In the genomic region with DNA sequence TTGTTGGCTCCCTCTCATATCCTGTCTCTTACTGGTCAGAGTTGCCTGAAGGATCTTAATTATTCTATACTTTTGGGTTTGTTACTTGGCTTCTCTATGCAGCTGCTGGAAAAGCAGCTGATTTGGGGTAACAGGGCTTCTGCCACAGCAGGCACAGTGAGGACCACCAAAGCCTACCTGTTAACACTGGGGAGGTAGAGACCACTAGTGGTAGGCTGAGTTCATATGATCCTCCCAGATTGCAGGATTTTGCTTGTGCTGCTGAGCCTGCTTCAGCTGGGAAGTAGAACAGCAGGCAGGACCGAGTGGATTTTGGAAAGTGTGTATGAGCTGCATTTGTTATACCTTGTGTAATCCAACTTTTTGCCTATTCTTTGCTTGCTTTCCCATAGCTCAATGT, we compare ENCODE assay signal across 16 cellular contexts. TPM values are rescaled to one million over a fixed set of nuclear protein-coding genes. Genes with fewer than 3 reads are reported as not detected.
DNase-seq lines count a peak whose midpoint lies in the region; ATAC-seq, FAIRE-seq and TF ChIP-seq lines count a peak whose summit lies in the region.
"Had no signal": no experiment of that assay in that cellular context is flagged by ENCODE, and none has a peak within 500 bp of the region (broad histone marks: within the 10 kb centered on the region; RNA-seq: fewer than 3 reads in every experiment).

No MANE protein-coding gene starts in this region.

- H3K4me2 ChIP-seq in OCI-LY1 (ENCODE audit: low read length) (no peak overlapping the region), K562 (ENCODE audit: insufficient read depth, low read length) (no peak overlapping the region), neural progenitor cell (no peak overlapping the region)
- H3K4me2 ChIP-seq: KMS-11 had no signal

- H2AFZ ChIP-seq in OCI-LY1 (ENCODE audit: low read length), result no peak overlapping the region
- no peak overlapping the region for H2AFZ ChIP-seq in K562 (ENCODE audit: low read depth, low read length)
- no peak overlapping the region for H2AFZ ChIP-seq in neural progenitor cell (replicated peaks)
- H2AFZ ChIP-seq: GM23248 had no signal

- H3K79me2 ChIP-seq in OCI-LY1 (ENCODE audit: insufficient read depth, low read length) (peaks cover 15% of the 10 kb centered on the region; the same call in 1 of the 2 replicates), K562 (ENCODE audit: control insufficient read depth, insufficient read depth, low read length) (peaks cover 93% of the 10 kb centered on the region), neural progenitor cell (ENCODE audit: low read depth) (peaks cover 97% of the 10 kb centered on the region)

- no peak for TF ChIP-seq RAD21 in K562 (CRISPR knock-in tag; conservative IDR thresholded peaks at IDR 0.05 in 1 of 2, IDR thresholded peaks at IDR 0.05 in 1 of 2)

- in situ Hi-C loops in K562 (cut with MboI), result no loop called here

- H3K27ac ChIP-seq in OCI-LY1 (ENCODE audit: low read depth, low read length, poor library complexity, severe bottlenecking) (no peak overlapping the region), K562 (ENCODE audit: extremely low read depth, low read depth, low read length) (0 out of 3 replicates have a peak overlapping the region, but pooled peaks have one; percentile 19), neural progenitor cell (peak overlapping the region; percentile 44)
- H3K27ac ChIP-seq: GM23248, KMS-11, RWPE1 had no signal

- POLR2A ChIA-PET in K562 (lab: Yijun Ruan, JAX), result interaction anchor here (0.9 to 2.0 kb wide), 4 partner anchors 10 to 102 kb away, joined by 3 to 7 read pairs (median 4); no protein-coding TSS in a partner anchor

- H3K27me3 ChIP-seq in OCI-LY1 (ENCODE audit: insufficient read depth, low read length) (no peaks in the 10 kb centered on the region), K562 (ENCODE audit: control insufficient read depth in 2 of 2, insufficient read depth in 2 of 2, low read length in 2 of 2) (no peaks in the 10 kb centered on the region), neural progenitor cell (no peaks in the 10 kb centered on the region)
- H3K27me3 ChIP-seq: MG63 had no signal

- H3K9me3 ChIP-seq in OCI-LY1 (ENCODE audit: low read length), result no peaks in the 10 kb centered on the region
- H3K9me3 ChIP-seq in K562 (replicated peaks; ENCODE audit: control insufficient read depth, insufficient read depth, low read depth, low read length), result no peaks in the 10 kb centered on the region
- no peaks in the 10 kb centered on the region for H3K9me3 ChIP-seq in neural progenitor cell (ENCODE audit: low read depth)
- H3K9me3 ChIP-seq: MG63 had no signal

- no TSS peak for BruUV-seq in K562 (replicated peaks; lab: Mats Ljungman, UMichigan)

- no peak overlapping the region for H3K4me3 ChIP-seq in OCI-LY1 (ENCODE audit: low read depth, low read length, poor library complexity, severe bottlenecking)
- H3K4me3 ChIP-seq in K562, result no peak overlapping the region
- H3K4me3 ChIP-seq in neural progenitor cell, result no peak overlapping the region
- H3K4me3 ChIP-seq: GM23248, MG63 had no signal

- no peak overlapping the region for H3K9ac ChIP-seq in OCI-LY1 (ENCODE audit: low read length)
- H3K9ac ChIP-seq in K562 (ENCODE audit: insufficient read depth in 1 of 2, low read depth in 2 of 2, low read length in 2 of 2), result peak overlapping the region in 1 of 2 experiments; percentile 43; a peak in 1 of 4 replicates
- no peak overlapping the region for H3K9ac ChIP-seq in neural progenitor cell
- H3K9ac ChIP-seq: GM23248, KMS-11 had no signal

- H3K4me1 ChIP-seq in OCI-LY1 (ENCODE audit: insufficient read depth, low read length, severe bottlenecking) (no peaks in the 10 kb centered on the region), K562 (replicated peaks in 1 of 2; ENCODE audit: control insufficient read depth in 2 of 2, insufficient read depth in 2 of 2, low read length in 2 of 2) (peaks cover 23 to 36% of the 10 kb centered on the region in 2 experiments), neural progenitor cell (peaks cover 32% of the 10 kb centered on the region)

- H3K36me3 ChIP-seq in OCI-LY1 (ENCODE audit: insufficient read depth, low read length) (peaks cover 3% of the 10 kb centered on the region; the same call in 1 of the 2 replicates), K562 (ENCODE audit: control insufficient read depth, insufficient read depth, low read length) (peaks cover 41% of the 10 kb centered on the region; the same call in 2 of the 3 replicates), neural progenitor cell (no peaks in the 10 kb centered on the region)
- H3K36me3 ChIP-seq: MG63 had no signal

- H3K9me2 ChIP-seq in OCI-LY1 (ENCODE audit: low read depth, low read length), result no peaks in the 10 kb centered on the region

- ATAC-seq in activated T-cell treated with anti-CD3 and anti-CD28 coated beads, Interleukin-2, amount 50 U/mL, for 72 hours (replicated peaks in 1 of 2), result no peak
- ATAC-seq in K562 (no peak), GM18909 (IDR thresholded peaks at IDR 0.05; ENCODE audit: poor library complexity, unreplicated experiment) (no peak), GM21576 (IDR thresholded peaks at IDR 0.05; ENCODE audit: unreplicated experiment) (no peak)

- H3K27me3 Mint-ChIP-seq in activated T-cell treated with anti-CD3 and anti-CD28 coated beads, Interleukin-2, amount 50 U/mL, for 72 hours (ENCODE audit: low read depth), result no peaks in the 10 kb centered on the region
- H3K27me3 Mint-ChIP-seq in neural progenitor cell (ENCODE audit: insufficient read depth, low read depth), result no peaks in the 10 kb centered on the region

- H4K20me1 ChIP-seq in OCI-LY1 (ENCODE audit: insufficient read depth, low read length) (no peaks in the 10 kb centered on the region), K562 (replicated peaks; ENCODE audit: control insufficient read depth, insufficient read depth, low read length) (peaks cover 10% of the 10 kb centered on the region; the same call in 1 of the 2 replicates), neural progenitor cell (ENCODE audit: low read depth) (peaks cover 67% of the 10 kb centered on the region)

- intact Hi-C loops in K562 (cut with micrococcal nuclease), result no loop called here

- no peak for TF ChIP-seq EP300 in K562 (IDR thresholded peaks at IDR 0.05; ENCODE audit: low read length)

- CTCF ChIA-PET in K562 (lab: Yijun Ruan, JAX; ENCODE audit: low intra/inter-chr PET ratio), result no interaction called here

- H3K4me1 Mint-ChIP-seq in activated T-cell treated with anti-CD3 and anti-CD28 coated beads, Interleukin-2, amount 50 U/mL, for 72 hours (ENCODE audit: low read depth), result peaks cover 30% of the 10 kb centered on the region
- peaks cover 36% of the 10 kb centered on the region for H3K4me1 Mint-ChIP-seq in neural progenitor cell

- H3K9me3 Mint-ChIP-seq in activated T-cell treated with anti-CD3 and anti-CD28 coated beads, Interleukin-2, amount 50 U/mL, for 72 hours, result no peaks in the 10 kb centered on the region
- no peaks in the 10 kb centered on the region for H3K9me3 Mint-ChIP-seq in neural progenitor cell

- TF ChIP-seq POLR2A in K562 (conservative IDR thresholded peaks at IDR 0.05), result no peak

- H3K36me3 Mint-ChIP-seq in activated T-cell treated with anti-CD3 and anti-CD28 coated beads, Interleukin-2, amount 50 U/mL, for 72 hours (ENCODE audit: insufficient read depth in 2 of 2), result peaks cover 0 to 2% of the 10 kb centered on the region in 2 donors
- H3K36me3 Mint-ChIP-seq in neural progenitor cell, result peaks cover 3% of the 10 kb centered on the region

- H3K27ac Mint-ChIP-seq in activated T-cell treated with anti-CD3 and anti-CD28 coated beads, Interleukin-2, amount 50 U/mL, for 72 hours, result peak overlapping the region; percentile 25
- H3K27ac Mint-ChIP-seq in neural progenitor cell, result no peak overlapping the region

- FAIRE-seq in K562 (lab: Jason Lieb, UNC), result no peak

- H3F3A ChIP-seq in OCI-LY1 (ENCODE audit: insufficient read depth, low read length) (no peaks in the 10 kb centered on the region), neural progenitor cell (ENCODE audit: low read depth) (peaks cover 53% of the 10 kb centered on the region)

- no peaks in the 10 kb centered on the region for H3K9me1 ChIP-seq in K562 (ENCODE audit: control insufficient read depth, insufficient read depth, low read length)

- H3K4me3 Mint-ChIP-seq in activated T-cell treated with anti-CD3 and anti-CD28 coated beads, Interleukin-2, amount 50 U/mL, for 72 hours, result no peak overlapping the region
- H3K4me3 Mint-ChIP-seq in neural progenitor cell, result no peak overlapping the region

- TF ChIP-seq CTCF in OCI-LY1 (IDR thresholded peaks at IDR 0.05; ENCODE audit: low read length) (peak; percentile 12; the same call in 1 of the 2 replicates), K562 (IDR thresholded peaks at IDR 0.05 in 2 of 3, conservative IDR thresholded peaks at IDR 0.05 in 1 of 3; ENCODE audit: insufficient read depth in 2 of 3, low read depth in 1 of 3, low read length in 3 of 3) (0 out of 6 replicates have a peak, but pooled peaks of 1 of the 3 experiments have one; percentile 2), neural progenitor cell (IDR thresholded peaks at IDR 0.05) (peak; percentile 11)

- DNase-seq in activated T-cell treated with anti-CD3 and anti-CD28 coated beads, Interleukin-2, amount 50 U/mL, for 72 hours, result no peak
- DNase-seq in activated T-cell treated with anti-CD3 and anti-CD28 coated beads for 4 hours (no peak), K562 (ENCODE audit: extremely low read depth in 1 of 4, low spot score in 3 of 4) (no peak), neural progenitor cell (ENCODE audit: low spot score) (no peak), OCI-M2 (lab: John Stamatoyannopoulos, UW; ENCODE audit: unreplicated experiment) (no peak)
- DNase-seq: C1 segment of cervical spinal cord, GM23248, MG63, NCI-H1092 treated with DMSO at 0.1 percent for 48 hours, NCI-H1694, NCI-H748 treated with DMSO at 0.1 percent for 48 hours had no signal

- WGBS in K562 (ENCODE audit: insufficient coverage, low coverage, missing lambda C conversion rate), result 55% methylated on average over 1 of the region's 1 CpG

RNA-seq across cellular contexts. Expression of gene RCOR1, which starts 34.1 kb away (rescaled TPM):
- 10 to 100 TPM; 19.5 to 21.3 TPM for total RNA-seq in activated T-cell treated with anti-CD3 and anti-CD28 coated beads, Interleukin-2, amount 50 U/mL, for 72 hours
- total RNA-seq in K562 (2011; cell fraction: chromatin; rRNA removed; ENCODE audit: low replicate concordance), result 52.9 and 97.1 TPM in 2 replicates
- 37.2 and 37.4 TPM in 2 replicates for total RNA-seq in K562 (2011; cell fraction: nucleolus; rRNA removed)
- total RNA-seq in K562 (2011; cell fraction: nucleoplasm; rRNA removed), result 55.9 and 83.7 TPM in 2 replicates
- total RNA-seq in K562 (2014; rRNA removed), result 12.8 and 14.5 TPM in 2 replicates
- total RNA-seq in K562 (2014; rRNA removed; fragmentation: Illumina TruSeq; extraction: Trizol), result 28.4 and 34.6 TPM in 2 replicates
- total RNA-seq in K562 (2015; rRNA removed; fragmentation: Illumina TruSeq; extraction: Trizol), result 20.9 and 21.6 TPM in 2 replicates
- 39.9 and 47.9 TPM in 2 replicates for total RNA-seq in K562 (2021)
- 28.7 and 29.3 TPM in 2 replicates for polyA plus RNA-seq in K562 (2011; rRNA removed)
- 14.3 and 23.5 TPM in 2 replicates for polyA plus RNA-seq in K562 (2011; cell fraction: cytosol; rRNA removed)
- 28.5 and 38.9 TPM in 2 replicates for polyA plus RNA-seq in K562 (2011; cell fraction: nucleus; rRNA removed)
- polyA plus RNA-seq in K562 (2012), result 21.9 and 22.8 TPM in 2 replicates
- 35.3 and 35.6 TPM in 2 replicates for polyA plus RNA-seq in K562 (2014; fragmentation: Illumina TruSeq; extraction: Trizol)
- 10 to 100 TPM in 1 of 2 experiments, 1 to 10 TPM in 1; 8.5 to 10.9 TPM for polyA plus RNA-seq in K562 (2014; fragmentation: Nextera tagmentation; extraction: Ambion mirVana)
- 16.9 and 19.1 TPM in 2 replicates for polyA plus RNA-seq in K562 (2014; rRNA removed)
- 34.1 and 35.8 TPM in 2 replicates for polyA minus RNA-seq in K562 (2011; rRNA and poly(A)+ RNA removed)
- polyA minus RNA-seq in K562 (2011; cell fraction: cytosol; rRNA and poly(A)+ RNA removed), result 22.5 and 26.1 TPM in 2 replicates
- polyA minus RNA-seq in K562 (2011; cell fraction: nucleus; rRNA and poly(A)+ RNA removed), result 12.4 and 24.8 TPM in 2 replicates
- 25.3 and 33.7 TPM in 2 replicates for total RNA-seq in neural progenitor cell (ENCODE audit: low replicate concordance)
